Comparison of ENCODE assay signal across 8 cellular contexts in the genomic region with DNA sequence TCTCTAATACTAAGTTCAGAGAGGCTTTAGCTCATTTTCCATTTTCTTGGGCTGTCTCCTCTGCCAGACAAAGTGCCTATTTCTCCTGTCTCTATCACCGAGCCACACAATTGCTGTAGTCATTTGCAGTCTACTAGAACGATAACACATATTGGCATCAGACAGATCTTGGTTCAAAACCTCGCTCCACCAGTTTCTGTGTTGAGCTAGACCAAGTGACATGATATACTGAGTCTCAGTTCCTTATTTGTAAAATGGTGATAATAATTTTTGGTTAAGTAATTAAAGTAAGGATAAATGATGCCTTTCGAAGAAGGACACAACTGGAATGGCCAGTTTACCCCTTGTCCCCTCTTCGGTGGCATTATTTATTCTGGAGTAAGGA. TPM values are rescaled to one million over a fixed set of nuclear protein-coding genes. Genes with fewer than 3 reads are reported as not detected.
A peak's percentile ranks its signal among the peaks of the same experiment; 100 is the strongest.
DNase-seq lines count a peak whose midpoint lies in the region; ATAC-seq and TF ChIP-seq lines count a peak whose summit lies in the region.

No MANE protein-coding gene starts in this region.

- peak overlapping the region; percentile 99; the same call in 1 of the 2 replicates for H3K4me3 ChIP-seq in PC-3 (ENCODE audit: low read length)
- no peak overlapping the region for H3K4me3 ChIP-seq in right cardiac atrium (ENCODE audit: low read length)
- H3K4me3 ChIP-seq in testis, result peak overlapping the region; percentile 99 to 100

- H3K9me3 Mint-ChIP-seq in HFFc6, result no peaks in the 10 kb centered on the region

- no peaks in the 10 kb centered on the region for H3K36me3 ChIP-seq in PC-3 (ENCODE audit: low read depth, low read length)
- H3K36me3 ChIP-seq in testis (ENCODE audit: low read depth, missing control alignments), result no peaks in the 10 kb centered on the region

- H3K27ac ChIP-seq in PC-3 (ENCODE audit: low read length) (no peak overlapping the region), right cardiac atrium (ENCODE audit: low read length) (peak overlapping the region; percentile 75), testis (peak overlapping the region; percentile 99)

- POLR2A ChIA-PET in PC-3 (lab: Charles Lee; ENCODE audit: unreplicated experiment), result no interaction called here

- no peak for TF ChIP-seq POLR2A in testis (IDR thresholded peaks at IDR 0.05)

- peaks cover 36% of the 10 kb centered on the region for H4K20me1 ChIP-seq in PC-3 (ENCODE audit: low read length)

- peaks cover 9% of the 10 kb centered on the region for H3K27me3 Mint-ChIP-seq in HFFc6 (ENCODE audit: insufficient read depth)

- 0 out of 2 replicates have a peak, but pooled peaks have one; percentile 13 for TF ChIP-seq CTCF in HFFc6 (IDR thresholded peaks at IDR 0.05)
- no peak for TF ChIP-seq CTCF in PC-3 (conservative IDR thresholded peaks at IDR 0.05; ENCODE audit: low read depth, low read length)
- no peak for TF ChIP-seq CTCF in testis (IDR thresholded peaks at IDR 0.05)

- 72% methylated on average over 5 of the region's 5 CpGs for WGBS in right cardiac atrium
- 48 to 63% methylated on average over 5 of the region's 5 CpGs for WGBS in testis, 2 donors

- H3F3A ChIP-seq in PC-3 (ENCODE audit: low read length, unreplicated experiment), result no peaks in the 10 kb centered on the region

- intact Hi-C loops in PC-3 (cut with micrococcal nuclease), result loop anchor here (5.0 kb wide), 1 partner anchor 62 kb away; no protein-coding TSS in a partner anchor
- intact Hi-C loops in right cardiac atrium (cut with DNase I), result loop anchor here in 2 of 4 donors (5.0 to 10.0 kb wide), 2 partner anchors 43 to 59 kb away; no protein-coding TSS in a partner anchor
- intact Hi-C loops in testis (cut with DNase I; ENCODE audit: low total_unique reads), result no loop called here

- peaks cover 8% of the 10 kb centered on the region for H3K36me3 Mint-ChIP-seq in HFFc6 (ENCODE audit: low read depth)

- ATAC-seq in GM18511 (IDR thresholded peaks at IDR 0.05; ENCODE audit: unreplicated experiment), result peak; percentile 50
- no peak for ATAC-seq in PC-3
- no peak for ATAC-seq in right cardiac atrium

- peak overlapping the region; percentile 98 for H2AFZ ChIP-seq in PC-3 (ENCODE audit: low read length)

- H3K9me3 ChIP-seq in PC-3 (ENCODE audit: low read length) (no peaks in the 10 kb centered on the region), right cardiac atrium (ENCODE audit: control insufficient read depth, low read length) (no peaks in the 10 kb centered on the region), testis (no peaks in the 10 kb centered on the region)

- H3K4me3 Mint-ChIP-seq in HFFc6, result peak overlapping the region; percentile 99

- H3K4me1 ChIP-seq in PC-3 (ENCODE audit: insufficient read depth, low read length), result peaks cover 20% of the 10 kb centered on the region
- peaks cover 4% of the 10 kb centered on the region for H3K4me1 ChIP-seq in right cardiac atrium (ENCODE audit: control insufficient read depth, insufficient read depth, low read length)
- H3K4me1 ChIP-seq in testis, result peaks cover 19% of the 10 kb centered on the region

- H3K27ac Mint-ChIP-seq in HFFc6, result peak overlapping the region; percentile 94

- no peak overlapping the region for H3K9ac ChIP-seq in PC-3 (ENCODE audit: low read length)

- no peaks in the 10 kb centered on the region for H3K9me2 ChIP-seq in PC-3 (replicated peaks; ENCODE audit: low read length)

- peaks cover 59% of the 10 kb centered on the region for H3K4me1 Mint-ChIP-seq in HFFc6 (ENCODE audit: low read depth)

- H3K4me2 ChIP-seq in PC-3 (ENCODE audit: low read length), result peak overlapping the region; percentile 68

- peaks cover 51% of the 10 kb centered on the region for H3K79me2 ChIP-seq in PC-3 (ENCODE audit: low read length)

- CTCF ChIA-PET in PC-3 (lab: Charles Lee), result no interaction called here

- BruUV-seq in PC-3 (replicated peaks; lab: Mats Ljungman, UMichigan), result TSS peak; percentile 62

- no peaks in the 10 kb centered on the region for H3K27me3 ChIP-seq in PC-3 (ENCODE audit: low read length)
- no peaks in the 10 kb centered on the region for H3K27me3 ChIP-seq in right cardiac atrium (ENCODE audit: control insufficient read depth, insufficient read depth)
- no peaks in the 10 kb centered on the region for H3K27me3 ChIP-seq in testis

- DNase-seq in HFFc6, result no peak
- no peak for DNase-seq in PC-3
- no peak for DNase-seq in right cardiac atrium
- DNase-seq in testis, result no peak
- no peak for DNase-seq in amniotic stem cell (lab: John Stamatoyannopoulos, UW)
- DNase-seq in GM19240 (ENCODE audit: insufficient read length, low spot score), result no peak
- DNase-seq in NCI-H1436 (lab: John Stamatoyannopoulos, UW), result no peak

RNA-seq across cellular contexts. Expression of a gene that starts 0.4 kb away (rescaled TPM):
- 100 to 1,000 TPM; 311 to 355 (median 323) TPM for total RNA-seq in HFFc6 (2021; fragmentation: NEBNext Ultra II Directional; extraction: Animal tissue kit (Norgen Biotek cat#: 25700))
- total RNA-seq in PC-3 (2014; rRNA removed), result 48.0 and 78.2 TPM in 2 replicates
- 100 to 1,000 TPM; 228 to 242 (median 238) TPM for total RNA-seq in right cardiac atrium
- 192 TPM for polyA plus RNA-seq in right cardiac atrium
- 100 to 1,000 TPM; 148 to 150 TPM for total RNA-seq in testis
- polyA plus RNA-seq in testis (ENCODE audit: insufficient read depth, low read depth, low replicate concordance), result 152 TPM
